8 cellular contexts compared by ENCODE assay signal in the genomic region with DNA sequence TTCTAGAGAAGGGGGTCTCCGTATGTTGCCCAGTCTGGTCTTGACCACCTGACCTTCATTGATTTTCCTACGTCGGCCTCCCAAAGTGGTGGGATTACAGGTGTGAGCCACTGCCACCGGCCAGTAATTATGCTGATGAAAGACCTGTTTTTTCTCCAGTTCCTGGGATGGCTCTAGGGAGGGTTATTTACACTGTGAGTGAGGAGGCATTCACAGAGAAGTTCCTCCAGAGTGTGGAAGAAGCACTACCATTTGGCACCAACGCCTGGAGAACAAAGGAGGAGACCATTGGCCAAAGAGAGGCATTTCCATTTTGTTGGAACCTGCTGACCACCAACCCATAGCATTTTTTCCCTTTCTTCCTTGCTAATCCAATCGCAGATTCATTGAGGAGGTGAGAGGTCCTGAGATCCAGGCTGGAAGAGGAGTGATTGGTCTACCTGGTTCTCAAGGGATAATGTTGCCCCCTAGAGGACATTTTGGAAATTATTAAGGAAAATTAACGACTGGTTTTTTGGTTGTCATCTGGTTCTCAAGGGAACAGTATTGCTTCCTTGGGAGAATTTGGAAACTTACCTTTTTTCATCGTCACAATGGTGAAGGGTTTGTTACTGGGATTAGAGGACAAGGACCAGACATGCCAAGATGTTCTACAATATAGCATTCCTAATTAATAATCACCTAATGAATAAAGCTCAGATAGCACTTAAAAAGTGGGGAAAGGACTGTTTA. TPM values are rescaled to one million over a fixed set of nuclear protein-coding genes. Genes with fewer than 3 reads are reported as not detected.
A peak's percentile ranks its signal among the peaks of the same experiment; 100 is the strongest.
DNase-seq lines count a peak whose midpoint lies in the region; ATAC-seq and TF ChIP-seq lines count a peak whose summit lies in the region.

No MANE protein-coding gene starts in this region.

- H3K27ac Mint-ChIP-seq in activated CD8-positive, alpha-beta memory T cell treated with anti-CD3 and anti-CD28 coated beads, Interleukin-2, amount 10 ng/mL, durations not matched to agents 7 days and 5 days, result peak overlapping the region; percentile 47
- no peak overlapping the region for H3K27ac Mint-ChIP-seq in endothelial cell (ENCODE audit: unreplicated experiment)
- no peak overlapping the region for H3K27ac Mint-ChIP-seq in activated T-helper 1 cell treated with anti-CD3 and anti-CD28 coated beads, Interleukin-12 subunit alpha, Interleukin-12 subunit beta, Interleukin-2, Interleukin-4 antibody, amounts not matched to agents 30 ng/mL and 10 ng/mL and 1 ng/mL, durations not matched to agents 14 hours and 24 hours and 36 hours

- CTCF ChIA-PET in activated CD8-positive, alpha-beta memory T cell treated with anti-CD3 and anti-CD28 coated beads, Interleukin-2, amount 10 ng/mL, durations not matched to agents 7 days and 5 days (lab: Charles Lee), result interaction anchor here (0.6 to 5.0 kb wide), 25 partner anchors 9 to 483 kb away, joined by 3 to 56 read pairs (median 4); a partner anchor contains a TSS

- H3K4me1 Mint-ChIP-seq in activated CD8-positive, alpha-beta memory T cell treated with anti-CD3 and anti-CD28 coated beads, Interleukin-2, amount 10 ng/mL, durations not matched to agents 7 days and 5 days, result peaks cover 4% of the 10 kb centered on the region
- H3K4me1 Mint-ChIP-seq in endothelial cell (ENCODE audit: unreplicated experiment), result no peaks in the 10 kb centered on the region
- peaks cover 4% of the 10 kb centered on the region for H3K4me1 Mint-ChIP-seq in activated T-helper 1 cell treated with anti-CD3 and anti-CD28 coated beads, Interleukin-12 subunit alpha, Interleukin-12 subunit beta, Interleukin-2, Interleukin-4 antibody, amounts not matched to agents 30 ng/mL and 10 ng/mL and 1 ng/mL, durations not matched to agents 14 hours and 24 hours and 36 hours (ENCODE audit: low read depth)

- no peaks in the 10 kb centered on the region for H3K9me3 Mint-ChIP-seq in activated CD8-positive, alpha-beta memory T cell treated with anti-CD3 and anti-CD28 coated beads, Interleukin-2, amount 10 ng/mL, durations not matched to agents 7 days and 5 days (ENCODE audit: low read depth)
- H3K9me3 Mint-ChIP-seq in endothelial cell (ENCODE audit: unreplicated experiment), result no peaks in the 10 kb centered on the region
- no peaks in the 10 kb centered on the region for H3K9me3 Mint-ChIP-seq in activated T-helper 1 cell treated with anti-CD3 and anti-CD28 coated beads, Interleukin-12 subunit alpha, Interleukin-12 subunit beta, Interleukin-2, Interleukin-4 antibody, amounts not matched to agents 30 ng/mL and 10 ng/mL and 1 ng/mL, durations not matched to agents 14 hours and 24 hours and 36 hours

- H3K27me3 Mint-ChIP-seq in activated CD8-positive, alpha-beta memory T cell treated with anti-CD3 and anti-CD28 coated beads, Interleukin-2, amount 10 ng/mL, durations not matched to agents 7 days and 5 days, result no peaks in the 10 kb centered on the region
- peaks cover 1% of the 10 kb centered on the region for H3K27me3 Mint-ChIP-seq in endothelial cell (ENCODE audit: unreplicated experiment)
- H3K27me3 Mint-ChIP-seq in activated T-helper 1 cell treated with anti-CD3 and anti-CD28 coated beads, Interleukin-12 subunit alpha, Interleukin-12 subunit beta, Interleukin-2, Interleukin-4 antibody, amounts not matched to agents 30 ng/mL and 10 ng/mL and 1 ng/mL, durations not matched to agents 14 hours and 24 hours and 36 hours (ENCODE audit: insufficient read depth), result peaks cover 5% of the 10 kb centered on the region

- DNase-seq in activated CD8-positive, alpha-beta memory T cell treated with anti-CD3 and anti-CD28 coated beads, Interleukin-2, amount 10 ng/mL, durations not matched to agents 7 days and 5 days, result no peak
- DNase-seq in activated CD8-positive, alpha-beta memory T cell treated with anti-CD3 and anti-CD28 coated beads, Interleukin-2, amount 50 U/mL, for 4 hours, result no peak
- peak; percentile 56 for DNase-seq in NCI-H1048 (lab: John Stamatoyannopoulos, UW)
- peak; percentile 69 to 76 for DNase-seq in SHP77 (lab: John Stamatoyannopoulos, UW)
- no peak for DNase-seq in endothelial cell (ENCODE audit: low spot score)
- DNase-seq in midbrain (lab: John Stamatoyannopoulos, UW), result peak; percentile 67
- no peak for DNase-seq in activated T-helper 1 cell treated with anti-CD3 and anti-CD28 coated beads, Interleukin-12 subunit alpha, Interleukin-12 subunit beta, Interleukin-2, Interleukin-4 antibody, amounts not matched to agents 30 ng/mL and 10 ng/mL and 1 ng/mL, durations not matched to agents 14 hours and 24 hours and 36 hours (ENCODE audit: low spot score)

- no peak overlapping the region for H3K4me3 Mint-ChIP-seq in activated CD8-positive, alpha-beta memory T cell treated with anti-CD3 and anti-CD28 coated beads, Interleukin-2, amount 10 ng/mL, durations not matched to agents 7 days and 5 days
- H3K4me3 Mint-ChIP-seq in endothelial cell (ENCODE audit: unreplicated experiment), result no peak overlapping the region
- H3K4me3 Mint-ChIP-seq in activated T-helper 1 cell treated with anti-CD3 and anti-CD28 coated beads, Interleukin-12 subunit alpha, Interleukin-12 subunit beta, Interleukin-2, Interleukin-4 antibody, amounts not matched to agents 30 ng/mL and 10 ng/mL and 1 ng/mL, durations not matched to agents 14 hours and 24 hours and 36 hours, result no peak overlapping the region

- H3K36me3 Mint-ChIP-seq in activated CD8-positive, alpha-beta memory T cell treated with anti-CD3 and anti-CD28 coated beads, Interleukin-2, amount 10 ng/mL, durations not matched to agents 7 days and 5 days, result no peaks in the 10 kb centered on the region
- H3K36me3 Mint-ChIP-seq in endothelial cell (ENCODE audit: low read depth, unreplicated experiment), result peaks cover 3% of the 10 kb centered on the region
- no peaks in the 10 kb centered on the region for H3K36me3 Mint-ChIP-seq in activated T-helper 1 cell treated with anti-CD3 and anti-CD28 coated beads, Interleukin-12 subunit alpha, Interleukin-12 subunit beta, Interleukin-2, Interleukin-4 antibody, amounts not matched to agents 30 ng/mL and 10 ng/mL and 1 ng/mL, durations not matched to agents 14 hours and 24 hours and 36 hours (ENCODE audit: low read depth)

- intact Hi-C loops in activated T-helper 1 cell treated with anti-CD3 and anti-CD28 coated beads, Interleukin-12 subunit alpha, Interleukin-12 subunit beta, Interleukin-2, Interleukin-4 antibody, amounts not matched to agents 30 ng/mL and 10 ng/mL and 1 ng/mL, durations not matched to agents 14 hours and 24 hours and 36 hours (cut with micrococcal nuclease), result loop anchor here (1.0 kb wide), 3 partner anchors 46 to 112 kb away; no protein-coding TSS in a partner anchor

- peak; percentile 63 for ATAC-seq in activated CD8-positive, alpha-beta memory T cell treated with anti-CD3 and anti-CD28 coated beads, Interleukin-2, amount 10 ng/mL, durations not matched to agents 7 days and 5 days
- ATAC-seq in GM18867 (IDR thresholded peaks at IDR 0.05; ENCODE audit: unreplicated experiment), result no peak

- TF ChIP-seq CTCF in endothelial cell (IDR thresholded peaks at IDR 0.05; ENCODE audit: unreplicated experiment), result peak; percentile 85

RNA-seq across cellular contexts. Expression of a gene that starts 5.5 kb away (rescaled TPM):
- 100 to 1,000 TPM; 153 to 171 TPM for total RNA-seq in activated CD8-positive, alpha-beta memory T cell treated with anti-CD3 and anti-CD28 coated beads, Interleukin-2, amount 10 ng/mL, durations not matched to agents 7 days and 5 days
- total RNA-seq in endothelial cell (ENCODE audit: unreplicated experiment), result 134 TPM
- total RNA-seq in activated T-helper 1 cell treated with anti-CD3 and anti-CD28 coated beads, Interleukin-12 subunit alpha, Interleukin-12 subunit beta, Interleukin-2, Interleukin-4 antibody, amounts not matched to agents 30 ng/mL and 10 ng/mL and 1 ng/mL, durations not matched to agents 14 hours and 24 hours and 36 hours, result 141 and 142 TPM in 2 replicates

RNA-seq across cellular contexts. Expression of a gene that starts 11.5 kb away (rescaled TPM):
- 100 to 1,000 TPM in 1 of 2 experiments, 10 to 100 TPM in 1; 98.9 to 114 TPM for total RNA-seq in activated CD8-positive, alpha-beta memory T cell treated with anti-CD3 and anti-CD28 coated beads, Interleukin-2, amount 10 ng/mL, durations not matched to agents 7 days and 5 days
- total RNA-seq in endothelial cell (ENCODE audit: unreplicated experiment), result 56.7 TPM
- 111 and 114 TPM in 2 replicates for total RNA-seq in activated T-helper 1 cell treated with anti-CD3 and anti-CD28 coated beads, Interleukin-12 subunit alpha, Interleukin-12 subunit beta, Interleukin-2, Interleukin-4 antibody, amounts not matched to agents 30 ng/mL and 10 ng/mL and 1 ng/mL, durations not matched to agents 14 hours and 24 hours and 36 hours

Comparison
In these comparisons a context has a peak if more than half of its experiments do, and no peak if none do; other contexts are left out.
1. DNase-seq: peak in NCI-H1048 (single experiment), SHP77 (2 of 2) and midbrain (single experiment); none in activated CD8-positive, alpha-beta memory T cell treated with anti-CD3 and anti-CD28 coated beads, Interleukin-2, amount 10 ng/mL, durations not matched to agents 7 days and 5 days (single experiment), activated CD8-positive, alpha-beta memory T cell treated with anti-CD3 and anti-CD28 coated beads, Interleukin-2, amount 50 U/mL, for 4 hours (single experiment), endothelial cell (single experiment) and activated T-helper 1 cell treated with anti-CD3 and anti-CD28 coated beads, Interleukin-12 subunit alpha, Interleukin-12 subunit beta, Interleukin-2, Interleukin-4 antibody, amounts not matched to agents 30 ng/mL and 10 ng/mL and 1 ng/mL, durations not matched to agents 14 hours and 24 hours and 36 hours (single experiment).